ENCODE assay signal across 18 cellular contexts in genomic region chr18:13658444-13659204, GRCh38.
"Had no signal": no experiment of that assay in that cellular context is flagged by ENCODE, and none has a peak within 500 bp of the region (broad histone marks: within the 10 kb centered on the region; RNA-seq: fewer than 3 reads in every experiment).

No MANE protein-coding gene starts in this region.

- H3K9me3 ChIP-seq: colonic mucosa, neutrophil, spleen, upper lobe of left lung had no signal

- H3K27me3 ChIP-seq: colonic mucosa, neutrophil, spleen, upper lobe of left lung had no signal

- H3K4me3 Mint-ChIP-seq: activated B cell treated with CpG ODN at 0.5 μM for 24 hours; activated naive CD8-positive, alpha-beta T cell; naive thymus-derived CD8-positive, alpha-beta T cell; T-helper 17 cell had no signal

- H3K27ac Mint-ChIP-seq: activated B cell treated with CpG ODN at 0.5 μM for 24 hours; activated naive CD8-positive, alpha-beta T cell; T-helper 17 cell had no signal

- H3K36me3 ChIP-seq: colonic mucosa, neutrophil had no signal

- H3K9me3 Mint-ChIP-seq: activated B cell treated with CpG ODN at 0.5 μM for 24 hours; naive thymus-derived CD8-positive, alpha-beta T cell had no signal

- H3K4me1 Mint-ChIP-seq: activated B cell treated with CpG ODN at 0.5 μM for 24 hours, T-helper 17 cell had no signal

- H3K36me3 Mint-ChIP-seq: activated naive CD8-positive, alpha-beta T cell had no signal

- ATAC-seq: naive thymus-derived CD8-positive, alpha-beta T cell; sciatic nerve; T-helper 17 cell had no signal

- H3K27ac ChIP-seq: colonic mucosa, neutrophil, upper lobe of left lung had no signal

- H3K4me1 ChIP-seq: colonic mucosa, upper lobe of left lung had no signal

- H3K27me3 Mint-ChIP-seq: activated B cell treated with CpG ODN at 0.5 μM for 24 hours; activated naive CD8-positive, alpha-beta T cell; T-helper 17 cell had no signal

- DNase-seq: activated B cell treated with CpG ODN at 0.5 μM for 24 hours; activated CD4-positive, alpha-beta T cell treated with anti-CD3 and anti-CD28 coated beads, Interleukin-2, amount 50 U/mL, for 1 hour; activated gamma-delta T cell; activated T-cell treated with anti-CD3 and anti-CD28 coated beads, Interleukin-2, amount 50 U/mL, for 1 hour; anterior cingulate cortex; colonic mucosa; effector CD8-positive, alpha-beta T cell; hypothalamus; mammary epithelial cell; naive thymus-derived CD8-positive, alpha-beta T cell; spleen; stimulated activated CD4-positive, alpha-beta T cell treated with anti-CD3 and anti-CD28 coated beads, Interleukin-1b, Interleukin-23, amount 100 ng/mL, for 48 hours; stimulated activated naive CD4-positive, alpha-beta T cell; T-helper 17 cell; upper lobe of left lung had no signal

- H3K4me3 ChIP-seq: colonic mucosa, spleen, upper lobe of left lung had no signal
